Comparison of ENCODE assay signal across 1 cellular context in genomic region chr17:21253646-21254441, GRCh38.
TF ChIP-seq lines count a peak whose summit lies in the region.

No MANE protein-coding gene starts in this region.

TF ChIP-seq in HepG2, 621 proteins besides CTCF, POLR2A, EP300 and RAD21:
- 0 out of 2 replicates have a peak, but pooled peaks have one; percentile 23 for TF ChIP-seq ZFX (CRISPR knock-in tag; IDR thresholded peaks at IDR 0.05; ENCODE audit: low read depth)
- TF ChIP-seq ATAD3A (CRISPR knock-in tag; IDR thresholded peaks at IDR 0.05), result no peak
- 0 out of 2 replicates have a peak, but pooled peaks have one; percentile 2 for TF ChIP-seq MAX (IDR thresholded peaks at IDR 0.05)
- TF ChIP-seq SALL1 (CRISPR knock-in tag; IDR thresholded peaks at IDR 0.05), result peak; percentile 26; the same call in 1 of the 2 replicates
- 0 out of 2 replicates have a peak, but pooled peaks have one; percentile 23 for TF ChIP-seq MEIS1 (CRISPR knock-in tag; IDR thresholded peaks at IDR 0.05; ENCODE audit: borderline replicate concordance)
- TF ChIP-seq ZNF629 (CRISPR knock-in tag; conservative IDR thresholded peaks at IDR 0.05), result peak; percentile 96
- peak; percentile 98 for TF ChIP-seq ZKSCAN8 (CRISPR knock-in tag; IDR thresholded peaks at IDR 0.05; ENCODE audit: borderline replicate concordance)
- TF ChIP-seq SOX6 (IDR thresholded peaks at IDR 0.05), result no peak
- peak; percentile 3; the same call in 1 of the 2 replicates for TF ChIP-seq SOX6 (CRISPR knock-in tag; IDR thresholded peaks at IDR 0.05)
- TF ChIP-seq ATF3 (CRISPR knock-in tag; IDR thresholded peaks at IDR 0.05), result no peak
- TF ChIP-seq KDM1A (CRISPR knock-in tag; IDR thresholded peaks at IDR 0.05), result peak; percentile 68; the same call in 1 of the 2 replicates
- peak; percentile 95 for TF ChIP-seq ZMYM3 (CRISPR knock-in tag; IDR thresholded peaks at IDR 0.05)
- no peak for TF ChIP-seq ZNF784 (CRISPR knock-in tag; IDR thresholded peaks at IDR 0.05; ENCODE audit: borderline replicate concordance)
- TF ChIP-seq SIN3B (IDR thresholded peaks at IDR 0.05; ENCODE audit: low read length), result no peak
- TF ChIP-seq ZFP91 (CRISPR knock-in tag; IDR thresholded peaks at IDR 0.05; ENCODE audit: borderline replicate concordance), result peak; percentile 98; the same call in 1 of the 2 replicates
- no peak for TF ChIP-seq USF2 (IDR thresholded peaks at IDR 0.05; ENCODE audit: low read depth, low read length)
- peak; percentile 71; the same call in 1 of the 2 replicates for TF ChIP-seq USF2 (CRISPR knock-in tag; IDR thresholded peaks at IDR 0.05; ENCODE audit: borderline replicate concordance)
- TF ChIP-seq MXD4 (CRISPR knock-in tag; IDR thresholded peaks at IDR 0.05), result 0 out of 2 replicates have a peak, but pooled peaks have one; percentile 17
- peak; percentile 64 for TF ChIP-seq ZNF501 (CRISPR knock-in tag; IDR thresholded peaks at IDR 0.05)
- TF ChIP-seq ZNF572 (CRISPR knock-in tag; IDR thresholded peaks at IDR 0.05), result peak; percentile 68; the same call in 1 of the 2 replicates
- peak; percentile 61; the same call in 1 of the 2 replicates for TF ChIP-seq RCOR2 (CRISPR knock-in tag; IDR thresholded peaks at IDR 0.05)
- TF ChIP-seq SP2 (CRISPR knock-in tag; IDR thresholded peaks at IDR 0.05), result no peak
- TF ChIP-seq ZNF562 (CRISPR knock-in tag; IDR thresholded peaks at IDR 0.05; ENCODE audit: borderline replicate concordance), result no peak
- no peak for TF ChIP-seq ZNF766 (CRISPR knock-in tag; IDR thresholded peaks at IDR 0.05; ENCODE audit: borderline replicate concordance)
- 0 out of 2 replicates have a peak, but pooled peaks have one; percentile 64 for TF ChIP-seq CHD4 (IDR thresholded peaks at IDR 0.05; ENCODE audit: borderline replicate concordance, low read length)
- TF ChIP-seq GABPB1 (CRISPR knock-in tag; IDR thresholded peaks at IDR 0.05), result no peak; the same call in 1 of the 2 replicates
- TF ChIP-seq REPIN1 (CRISPR knock-in tag; IDR thresholded peaks at IDR 0.05; ENCODE audit: borderline replicate concordance, low read depth), result no peak
- TF ChIP-seq SPEN (CRISPR knock-in tag; IDR thresholded peaks at IDR 0.05; ENCODE audit: low read depth), result no peak
- TF ChIP-seq PREB (CRISPR knock-in tag; IDR thresholded peaks at IDR 0.05), result no peak
- TF ChIP-seq ZNF549 (CRISPR knock-in tag; IDR thresholded peaks at IDR 0.05), result no peak
- TF ChIP-seq MIER3 (CRISPR knock-in tag; IDR thresholded peaks at IDR 0.05; ENCODE audit: borderline replicate concordance), result no peak
- TF ChIP-seq ATF7 (IDR thresholded peaks at IDR 0.05), result no peak
- 0 out of 2 replicates have a peak, but pooled peaks have one; percentile 26 for TF ChIP-seq ATF7 (CRISPR knock-in tag; IDR thresholded peaks at IDR 0.05)
- TF ChIP-seq ZNF281 (CRISPR knock-in tag; IDR thresholded peaks at IDR 0.05; ENCODE audit: borderline replicate concordance), result no peak
- no peak for TF ChIP-seq ARNTL (CRISPR knock-in tag; IDR thresholded peaks at IDR 0.05)
- no peak for TF ChIP-seq ZNF431 (CRISPR knock-in tag; IDR thresholded peaks at IDR 0.05; ENCODE audit: borderline replicate concordance, low read depth)
